Comparison of ENCODE assay signal across 8 cellular contexts in genomic region chr16:25433388-25433787, GRCh38.
"Had no signal": no experiment of that assay in that cellular context is flagged by ENCODE, and none has a peak within 500 bp of the region (broad histone marks: within the 10 kb centered on the region; RNA-seq: fewer than 3 reads in every experiment).

No MANE protein-coding gene starts in this region.

- FAIRE-seq: G401.6, GM12878, GM12891, GM12892, GM18507, GM19239 had no signal

- H3K4me3 ChIP-seq: GM12878 had no signal

- ATAC-seq: GM12878 had no signal

- DNase-seq: GDM1, GF-D8 had no signal
